Comparison of ENCODE assay signal across 8 cellular contexts in the genomic region with DNA sequence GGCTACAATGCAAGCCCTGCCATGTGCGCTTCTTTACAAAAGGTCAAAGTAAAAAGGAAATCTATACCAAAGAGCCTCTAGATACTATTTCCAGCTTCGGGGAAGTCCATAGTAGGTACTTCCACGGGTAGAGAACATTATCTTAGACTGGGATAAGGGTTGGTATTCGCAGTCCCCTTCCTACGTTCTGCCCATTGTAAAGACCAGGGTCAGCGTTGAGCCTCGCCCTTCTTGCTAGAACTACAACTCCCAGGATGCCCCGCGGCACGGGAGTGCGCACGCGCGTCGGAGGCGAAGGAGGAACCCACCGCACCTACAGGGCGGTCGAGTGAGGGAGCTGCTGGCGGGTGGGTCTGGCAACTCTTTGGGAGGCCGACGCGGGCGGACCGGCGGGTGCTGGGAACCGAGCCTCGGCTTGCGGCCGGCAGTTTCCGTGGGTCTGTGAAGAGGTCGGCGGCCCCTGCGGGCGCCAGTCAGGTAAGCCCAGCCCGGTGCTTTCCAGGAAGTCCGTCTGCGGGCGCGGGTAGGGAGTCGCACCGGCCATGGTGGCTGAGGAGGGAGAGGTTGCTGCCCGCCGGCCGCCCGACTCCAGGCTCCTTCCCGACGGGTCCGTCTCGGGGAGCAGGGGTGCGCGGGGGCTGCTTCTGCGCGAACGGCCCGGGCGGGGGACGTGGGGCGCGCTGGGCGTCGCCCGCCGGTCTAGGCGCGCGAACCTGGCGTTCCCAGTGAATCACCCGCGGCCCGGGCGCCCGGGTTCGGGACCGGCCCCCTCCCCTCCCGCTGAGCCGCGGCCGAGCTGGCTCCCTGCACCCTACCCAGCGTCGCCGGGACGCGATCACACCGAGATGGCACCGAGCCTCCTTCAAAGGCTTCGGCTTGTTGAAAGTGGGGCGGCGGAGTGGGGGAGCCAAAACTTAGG. TPM values are rescaled to one million over a fixed set of nuclear protein-coding genes. Genes with fewer than 3 reads are reported as not detected.
DNase-seq lines count a peak whose midpoint lies in the region; ATAC-seq and TF ChIP-seq lines count a peak whose summit lies in the region.

A gene (plus strand): TSS at position 294 of the 919 bp plus-strand sequence. CDS start 33,232 bp downstream, outside the sequence.

- H3K4me3 ChIP-seq in muscle layer of colon (ENCODE audit: low read depth in 1 of 2, low read length in 2 of 2) = peak within 1 kb of the TSS; percentile 72 to 88

- peaks cover 18% of the 10 kb centered on the region for H3K4me1 ChIP-seq in muscle layer of colon (ENCODE audit: insufficient read depth, low read length)

- DNase-seq in DMS 273 treated with DMSO at 0.1 percent for 48 hours (lab: John Stamatoyannopoulos, UW) (peak; percentile 15), HuH-7 (ENCODE audit: low spot score) (peak; percentile 87)
- DNase-seq in activated T-cell treated with anti-CD3 and anti-CD28 coated beads, Interleukin-2, amount 50 U/mL, for 48 hours = peak; percentile 96 to 97
- peak; percentile 72 to 85 for DNase-seq in stimulated activated CD8-positive, alpha-beta memory T cell treated with anti-CD3 and anti-CD28 coated beads, Interleukin-7, amount 100 ng/mL, for 1 hour (ENCODE audit: low read depth in 2 of 2)

- H3K36me3 ChIP-seq in muscle layer of colon (ENCODE audit: insufficient read depth, low read length) = no peaks in the 10 kb centered on the region

- H3K9me3 ChIP-seq in muscle layer of colon (ENCODE audit: low read length) = no peaks in the 10 kb centered on the region

- peak within 1 kb of the TSS; percentile 65 for H3K27ac ChIP-seq in muscle layer of colon (ENCODE audit: low read depth, low read length)

- ATAC-seq in GM21526 (IDR thresholded peaks at IDR 0.05; ENCODE audit: low FRiP score, unreplicated experiment) = peak; percentile 77
- peak; percentile 93 for ATAC-seq in esophagus mucosa

- peak within 1 kb of the TSS; percentile 62 for H3K9ac ChIP-seq in muscle layer of colon (ENCODE audit: low read length)

- no peaks in the 10 kb centered on the region for H3K27me3 ChIP-seq in muscle layer of colon (ENCODE audit: control insufficient read depth in 1 of 2, insufficient read depth in 2 of 2, low read length in 2 of 2)

TF ChIP-seq in PFSK-1, 5 proteins besides CTCF, POLR2A, EP300 and RAD21:
- TF ChIP-seq FOXP2 (optimal IDR thresholded peaks at IDR 0.05; ENCODE audit: borderline replicate concordance, extremely low read depth, extremely low read length, insufficient read depth) = peak; percentile 40
- no peak for TF ChIP-seq SIN3A (IDR thresholded peaks at IDR 0.05; ENCODE audit: borderline replicate concordance, insufficient read depth, low read length)
- TF ChIP-seq, protein P1, sequence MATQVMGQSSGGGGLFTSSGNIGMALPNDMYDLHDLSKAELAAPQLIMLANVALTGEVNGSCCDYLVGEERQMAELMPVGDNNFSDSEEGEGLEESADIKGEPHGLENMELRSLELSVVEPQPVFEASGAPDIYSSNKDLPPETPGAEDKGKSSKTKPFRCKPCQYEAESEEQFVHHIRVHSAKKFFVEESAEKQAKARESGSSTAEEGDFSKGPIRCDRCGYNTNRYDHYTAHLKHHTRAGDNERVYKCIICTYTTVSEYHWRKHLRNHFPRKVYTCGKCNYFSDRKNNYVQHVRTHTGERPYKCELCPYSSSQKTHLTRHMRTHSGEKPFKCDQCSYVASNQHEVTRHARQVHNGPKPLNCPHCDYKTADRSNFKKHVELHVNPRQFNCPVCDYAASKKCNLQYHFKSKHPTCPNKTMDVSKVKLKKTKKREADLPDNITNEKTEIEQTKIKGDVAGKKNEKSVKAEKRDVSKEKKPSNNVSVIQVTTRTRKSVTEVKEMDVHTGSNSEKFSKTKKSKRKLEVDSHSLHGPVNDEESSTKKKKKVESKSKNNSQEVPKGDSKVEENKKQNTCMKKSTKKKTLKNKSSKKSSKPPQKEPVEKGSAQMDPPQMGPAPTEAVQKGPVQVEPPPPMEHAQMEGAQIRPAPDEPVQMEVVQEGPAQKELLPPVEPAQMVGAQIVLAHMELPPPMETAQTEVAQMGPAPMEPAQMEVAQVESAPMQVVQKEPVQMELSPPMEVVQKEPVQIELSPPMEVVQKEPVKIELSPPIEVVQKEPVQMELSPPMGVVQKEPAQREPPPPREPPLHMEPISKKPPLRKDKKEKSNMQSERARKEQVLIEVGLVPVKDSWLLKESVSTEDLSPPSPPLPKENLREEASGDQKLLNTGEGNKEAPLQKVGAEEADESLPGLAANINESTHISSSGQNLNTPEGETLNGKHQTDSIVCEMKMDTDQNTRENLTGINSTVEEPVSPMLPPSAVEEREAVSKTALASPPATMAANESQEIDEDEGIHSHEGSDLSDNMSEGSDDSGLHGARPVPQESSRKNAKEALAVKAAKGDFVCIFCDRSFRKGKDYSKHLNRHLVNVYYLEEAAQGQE (IDR thresholded peaks at IDR 0.05; ENCODE audit: insufficient read depth in 1 of 2, low read depth in 2 of 2, low read length in 2 of 2) = no peak
- peak; percentile 78; the same call in 1 of the 2 replicates for TF ChIP-seq TAF1 (IDR thresholded peaks at IDR 0.05; ENCODE audit: borderline replicate concordance, insufficient read depth, low read length)
- peak; percentile 92 for TF ChIP-seq POLR2AphosphoS5 (IDR thresholded peaks at IDR 0.05; ENCODE audit: low read depth, low read length)

RNA-seq across cellular contexts. Expression of the gene that starts here (rescaled TPM):
- 24.4 TPM for polyA plus RNA-seq in PFSK-1 (2012; ENCODE audit: insufficient read length, low read depth)
- 83.5 TPM for total RNA-seq in esophagus mucosa

Comparison
In these comparisons a context has a peak if more than half of its experiments do, and no peak if none do; other contexts are left out.
1. Peak in every context shown above with its lines: DNase-seq, ATAC-seq, H3K4me3 ChIP-seq and H3K27ac ChIP-seq.
2. DNase-seq: peak in every context shown above with its lines; median percentile 96 in activated T-cell treated with anti-CD3 and anti-CD28 coated beads, Interleukin-2, amount 50 U/mL, for 48 hours; 87 in HuH-7; 78 in stimulated activated CD8-positive, alpha-beta memory T cell treated with anti-CD3 and anti-CD28 coated beads, Interleukin-7, amount 100 ng/mL, for 1 hour; 15 in DMS 273 treated with DMSO at 0.1 percent for 48 hours.